In genomic region chr2:173962583-173963110, GRCh38 we compare ENCODE assay signal across 7 cellular contexts. TPM values are rescaled to one million over a fixed set of nuclear protein-coding genes. Genes with fewer than 3 reads are reported as not detected.
DNase-seq lines count a peak whose midpoint lies in the region; ATAC-seq, FAIRE-seq and TF ChIP-seq lines count a peak whose summit lies in the region.

No MANE protein-coding gene starts in this region.

- H3F3A ChIP-seq in PC-3 (ENCODE audit: low read length, unreplicated experiment) = no peaks in the 10 kb centered on the region

- peaks cover 68% of the 10 kb centered on the region for H3K79me2 ChIP-seq in PC-3 (ENCODE audit: low read length)

- TF ChIP-seq POLR2A in H54 (IDR thresholded peaks at IDR 0.05; ENCODE audit: low read depth, low read length) (no peak), erythroblast (IDR thresholded peaks at IDR 0.05; ENCODE audit: low read length) (no peak)

- peak; percentile 23 for FAIRE-seq in H54 (lab: Jason Lieb, UNC)

- DNase-seq in H54 (ENCODE audit: insufficient read length, low spot score) (no peak), PC-3 (no peak), erythroblast (lab: John Stamatoyannopoulos, UW) (peak; percentile 17 to 41), COLO668 (lab: John Stamatoyannopoulos, UW; ENCODE audit: unreplicated experiment) (no peak), amniotic stem cell (lab: John Stamatoyannopoulos, UW) (no peak)

- no peaks in the 10 kb centered on the region for H3K9me2 ChIP-seq in PC-3 (replicated peaks; ENCODE audit: low read length)

- POLR2A ChIA-PET in PC-3 (lab: Charles Lee; ENCODE audit: unreplicated experiment) = interaction anchor here (0.6 to 0.7 kb wide), 2 partner anchors 189 to 667 kb away, joined by 4 to 6 read pairs; no protein-coding TSS in a partner anchor

- H3K9me3 ChIP-seq in PC-3 (ENCODE audit: low read length) = no peaks in the 10 kb centered on the region

- peaks cover 39% of the 10 kb centered on the region for H4K20me1 ChIP-seq in PC-3 (ENCODE audit: low read length)

- no peak for TF ChIP-seq CTCF in PC-3 (conservative IDR thresholded peaks at IDR 0.05; ENCODE audit: low read depth, low read length)

- H3K4me3 ChIP-seq in PC-3 (ENCODE audit: low read length) = peak overlapping the region; percentile 77
- H3K4me3 ChIP-seq in rectal smooth muscle tissue (ENCODE audit: low read length) = peak overlapping the region; percentile 79

- intact Hi-C loops in PC-3 (cut with micrococcal nuclease) = loop anchor here (2.0 to 10.0 kb wide), 8 partner anchors 52 to 1202 kb away; partner anchors contain the start of gene ATF2

- H3K36me3 ChIP-seq in PC-3 (ENCODE audit: low read depth, low read length) = 0 out of 2 replicates have a peak, but pooled peaks cover 12% of the 10 kb centered on the region
- H3K36me3 ChIP-seq in rectal smooth muscle tissue (ENCODE audit: control insufficient read depth, insufficient read depth, low read length) = no peaks in the 10 kb centered on the region

- TSS peak; percentile 38 for BruUV-seq in PC-3 (replicated peaks; lab: Mats Ljungman, UMichigan)

- H3K4me1 ChIP-seq in PC-3 (ENCODE audit: insufficient read depth, low read length) (peaks cover 47% of the 10 kb centered on the region), rectal smooth muscle tissue (ENCODE audit: control insufficient read depth, insufficient read depth, low read length) (peaks cover 17% of the 10 kb centered on the region)

- H3K4me2 ChIP-seq in PC-3 (ENCODE audit: low read length) = peak overlapping the region; percentile 83

- H2AFZ ChIP-seq in PC-3 (ENCODE audit: low read length) = no peak overlapping the region

- H3K27me3 ChIP-seq in PC-3 (ENCODE audit: low read length) = no peaks in the 10 kb centered on the region
- H3K27me3 ChIP-seq in rectal smooth muscle tissue (ENCODE audit: control insufficient read depth, insufficient read depth, low read length) = no peaks in the 10 kb centered on the region

- H3K27ac ChIP-seq in PC-3 (ENCODE audit: low read length) (peak overlapping the region; percentile 93), rectal smooth muscle tissue (ENCODE audit: low read depth, low read length) (peak overlapping the region; percentile 95)

- CTCF ChIA-PET in PC-3 (lab: Charles Lee) = interaction anchor here (0.5 to 0.9 kb wide), 2 partner anchors 60 to 89 kb away, joined by 5 to 16 read pairs; no protein-coding TSS in a partner anchor

- ATAC-seq in PC-3 (no peak), HG03159 (IDR thresholded peaks at IDR 0.05; ENCODE audit: unreplicated experiment) (no peak)

- peak overlapping the region; percentile 79 for H3K9ac ChIP-seq in PC-3 (ENCODE audit: low read length)
- no peak overlapping the region for H3K9ac ChIP-seq in rectal smooth muscle tissue (ENCODE audit: low read length)

RNA-seq across cellular contexts. Expression of gene SP3, which starts 2.5 kb away (rescaled TPM):
- 82.2 and 117 TPM in 2 replicates for total RNA-seq in PC-3 (2014; rRNA removed)

Comparison
In these comparisons a context has a peak if more than half of its experiments do, and no peak if none do; other contexts are left out.
1. DNase-seq: peak in erythroblast (2 of 2); none in H54 (single experiment), PC-3 (single experiment), COLO668 (single experiment) and amniotic stem cell (single experiment).